Comparison of ENCODE assay signal across 20 cellular contexts in the genomic region with DNA sequence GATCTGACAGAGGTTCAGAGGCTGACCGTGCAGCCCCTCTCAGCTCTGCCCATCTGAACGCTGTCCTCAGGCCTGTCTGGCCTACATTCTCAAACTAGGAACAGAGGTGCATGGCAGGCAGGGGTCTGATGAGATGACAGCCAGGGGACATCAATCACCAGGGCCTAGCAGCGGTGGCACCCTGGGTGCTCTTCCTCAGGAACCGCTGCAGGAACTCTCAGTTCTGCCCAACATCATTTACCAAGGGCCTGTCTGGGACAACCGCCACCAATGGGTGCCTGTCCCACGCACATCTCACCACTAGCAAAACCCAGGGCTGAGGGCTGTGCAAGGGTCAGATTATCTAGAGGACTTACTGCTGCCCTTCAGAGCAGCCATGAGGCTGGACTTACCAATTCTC.
DNase-seq lines count a peak whose midpoint lies in the region; ATAC-seq, FAIRE-seq and TF ChIP-seq lines count a peak whose summit lies in the region.
"Had no signal": no experiment of that assay in that cellular context is flagged by ENCODE, and none has a peak within 500 bp of the region (broad histone marks: within the 10 kb centered on the region; RNA-seq: fewer than 3 reads in every experiment).

No MANE protein-coding gene starts in this region.

- H3K27ac Mint-ChIP-seq in activated naive CD4-positive, alpha-beta T cell treated with anti-CD3 and anti-CD28 coated beads, Interleukin-2, amount 50 U/mL, for 24 hours: peak overlapping the region; percentile 8
- H3K27ac Mint-ChIP-seq in stimulated activated memory B cell treated with anti-CD40 and anti-IgM and Interleukin-4, amounts not matched to agents 10 μg/mL and 1 μg/mL and 100 μg/mL, for 72 hours: peak overlapping the region; percentile 95
- H3K27ac Mint-ChIP-seq: HFFc6 had no signal

- TF ChIP-seq CTCF in Panc1 (IDR thresholded peaks at IDR 0.05) (no peak), HepG2 (CRISPR knock-in tag; IDR thresholded peaks at IDR 0.05) (no peak), GM20000 (IDR thresholded peaks at IDR 0.05; ENCODE audit: extremely low read depth, missing control alignments) (no peak), foreskin keratinocyte (conservative IDR thresholded peaks at IDR 0.05) (no peak)

- FAIRE-seq in HepG2 (lab: Jason Lieb, UNC): no peak
- FAIRE-seq: G401.6, H1, HTR-8/SVneo, K562 had no signal

- no peak overlapping the region for H3K4me2 ChIP-seq in HepG2 (ENCODE audit: low read depth, low read length)

- 0 out of 2 replicates have a peak, but pooled peaks cover 7% of the 10 kb centered on the region for H3K4me1 ChIP-seq in Panc1 (ENCODE audit: control insufficient read depth, insufficient read depth, low read length)
- peaks cover 100% of the 10 kb centered on the region for H3K4me1 ChIP-seq in HepG2 (ENCODE audit: insufficient read depth, low read length)
- peaks cover 8% of the 10 kb centered on the region for H3K4me1 ChIP-seq in foreskin keratinocyte

- ATAC-seq in Panc1 (no peak), HepG2 (no peak), HG02885 (IDR thresholded peaks at IDR 0.05; ENCODE audit: poor library complexity, unreplicated experiment) (no peak), foreskin keratinocyte (no peak)
- ATAC-seq in stimulated activated memory B cell treated with anti-CD40 and anti-IgM and Interleukin-4, amounts not matched to agents 10 μg/mL and 1 μg/mL and 100 μg/mL, for 72 hours: no peak
- ATAC-seq: K562 had no signal

- CTCF ChIA-PET in Panc1 (lab: Charles Lee) (no interaction called here), HepG2 (lab: Yijun Ruan, JAX; ENCODE audit: low intra/inter-chr PET ratio, low total read pairs) (no interaction called here)

- no peaks in the 10 kb centered on the region for H3K27me3 ChIP-seq in Panc1 (ENCODE audit: control insufficient read depth, insufficient read depth, low read length)
- H3K27me3 ChIP-seq in HepG2 (ENCODE audit: control insufficient read depth in 1 of 2, insufficient read depth in 2 of 2, low read length in 2 of 2): no peaks in the 10 kb centered on the region
- no peaks in the 10 kb centered on the region for H3K27me3 ChIP-seq in foreskin keratinocyte
- H3K27me3 ChIP-seq: SJCRH30 had no signal

- H3K4me3 ChIP-seq in Panc1 (ENCODE audit: low read depth in 2 of 2, low read length in 2 of 2) (no peak overlapping the region), HepG2 (replicated peaks in 1 of 3; ENCODE audit: insufficient read depth in 1 of 3, low read depth in 2 of 3, low read length in 3 of 3) (no peak overlapping the region)
- H3K4me3 ChIP-seq: K562, SJCRH30 had no signal

- H4K20me1 ChIP-seq in HepG2 (ENCODE audit: insufficient read depth, low read length): no peaks in the 10 kb centered on the region

- H3K9me3 Mint-ChIP-seq in activated naive CD4-positive, alpha-beta T cell treated with anti-CD3 and anti-CD28 coated beads, Interleukin-2, amount 50 U/mL, for 24 hours: no peaks in the 10 kb centered on the region
- H3K9me3 Mint-ChIP-seq in stimulated activated memory B cell treated with anti-CD40 and anti-IgM and Interleukin-4, amounts not matched to agents 10 μg/mL and 1 μg/mL and 100 μg/mL, for 72 hours: no peaks in the 10 kb centered on the region
- H3K9me3 Mint-ChIP-seq: HFFc6 had no signal

- WGBS in HepG2 (ENCODE audit: low lambda C conversion rate): 100% methylated on average over 3 of the region's 6 CpGs

- no peak for DNase-seq in activated naive CD4-positive, alpha-beta T cell (lab: John Stamatoyannopoulos, UW)
- no peak for DNase-seq in Panc1 (ENCODE audit: low read depth, low spot score)
- no peak for DNase-seq in HepG2 (ENCODE audit: low spot score)
- no peak for DNase-seq in GM20000 (ENCODE audit: low spot score)
- DNase-seq in foreskin keratinocyte: no peak
- DNase-seq: DMS79 treated with DMSO at 0.1 percent for 48 hours, HFFc6, NCI-H1417 treated with DMSO at 0.1 percent for 48 hours, NCI-H1930, NCI-H446, NCI-H69, OCI-M1, SJCRH30 had no signal

- in situ Hi-C loops in Panc1 (cut with HindIII; ENCODE audit: low pct_unique_long_range_greater_than_20kb, low sequenced_read_pairs) (no loop called here), HepG2 (cut with HindIII; ENCODE audit: extremely low pct_ligation_motif_present, low pct_unique_long_range_greater_than_20kb) (no loop called here)

- TF ChIP-seq RAD21 in HepG2 (CRISPR knock-in tag; IDR thresholded peaks at IDR 0.05): no peak

- TF ChIP-seq EP300 in HepG2 (IDR thresholded peaks at IDR 0.05; ENCODE audit: low read depth in 2 of 2, low read length in 2 of 2) (no peak), HepG2 (CRISPR knock-in tag; IDR thresholded peaks at IDR 0.05; ENCODE audit: borderline replicate concordance) (no peak)

- H3K36me3 ChIP-seq in Panc1 (ENCODE audit: control insufficient read depth, insufficient read depth, low read length) (no peaks in the 10 kb centered on the region), HepG2 (replicated peaks in 1 of 2; ENCODE audit: control insufficient read depth in 1 of 2, insufficient read depth in 2 of 2, low read length in 2 of 2) (no peaks in the 10 kb centered on the region)
- H3K36me3 ChIP-seq: SJCRH30 had no signal

- no peak for TF ChIP-seq POLR2A in HepG2 (IDR thresholded peaks at IDR 0.05; ENCODE audit: insufficient read depth in 1 of 2, low read depth in 2 of 2, low read length in 2 of 2)

- H3K4me1 Mint-ChIP-seq in activated naive CD4-positive, alpha-beta T cell treated with anti-CD3 and anti-CD28 coated beads, Interleukin-2, amount 50 U/mL, for 24 hours: peaks cover 39% of the 10 kb centered on the region
- H3K4me1 Mint-ChIP-seq in stimulated activated memory B cell treated with anti-CD40 and anti-IgM and Interleukin-4, amounts not matched to agents 10 μg/mL and 1 μg/mL and 100 μg/mL, for 72 hours: peaks cover 86% of the 10 kb centered on the region

- peak overlapping the region; percentile 31 for H3K27ac ChIP-seq in Panc1 (ENCODE audit: low read length)
- no peak overlapping the region for H3K27ac ChIP-seq in HepG2 (ENCODE audit: extremely low read length, insufficient read depth, low read length)
- H3K27ac ChIP-seq in foreskin keratinocyte: no peak overlapping the region
- H3K27ac ChIP-seq: SJCRH30 had no signal

- POLR2A ChIA-PET in Panc1 (lab: Charles Lee) (no interaction called here), HepG2 (lab: Yijun Ruan, JAX) (no interaction called here)

- H3K9me3 ChIP-seq in Panc1 (ENCODE audit: control insufficient read depth, insufficient read depth, low read depth, low read length): no peaks in the 10 kb centered on the region
- H3K9me3 ChIP-seq in HepG2 (ENCODE audit: low read length): no peaks in the 10 kb centered on the region
- H3K9me3 ChIP-seq: SJCRH30 had no signal

- no peaks in the 10 kb centered on the region for H3K27me3 Mint-ChIP-seq in activated naive CD4-positive, alpha-beta T cell treated with anti-CD3 and anti-CD28 coated beads, Interleukin-2, amount 50 U/mL, for 24 hours
- no peaks in the 10 kb centered on the region for H3K27me3 Mint-ChIP-seq in stimulated activated memory B cell treated with anti-CD40 and anti-IgM and Interleukin-4, amounts not matched to agents 10 μg/mL and 1 μg/mL and 100 μg/mL, for 72 hours

- no peak overlapping the region for H3K4me3 Mint-ChIP-seq in activated naive CD4-positive, alpha-beta T cell treated with anti-CD3 and anti-CD28 coated beads, Interleukin-2, amount 50 U/mL, for 24 hours
- H3K4me3 Mint-ChIP-seq in stimulated activated memory B cell treated with anti-CD40 and anti-IgM and Interleukin-4, amounts not matched to agents 10 μg/mL and 1 μg/mL and 100 μg/mL, for 72 hours: peak overlapping the region; percentile 3
- H3K4me3 Mint-ChIP-seq: HFFc6 had no signal

- H3K79me2 ChIP-seq in HepG2 (ENCODE audit: insufficient read depth, low read length): no peaks in the 10 kb centered on the region

- H3K9ac ChIP-seq in HepG2 (ENCODE audit: insufficient read depth, low read depth, low read length): no peak overlapping the region

- intact Hi-C loops in Panc1 (cut with micrococcal nuclease; ENCODE audit: unreplicated experiment): no loop called here
- intact Hi-C loops in HepG2 (cut with micrococcal nuclease; ENCODE audit: unreplicated experiment): no loop called here

- no TSS peak for BruUV-seq in Panc1 (replicated peaks; lab: Mats Ljungman, UMichigan)
- BruUV-seq in HepG2 (replicated peaks; lab: Mats Ljungman, UMichigan): no TSS peak

- no peak overlapping the region for H2AFZ ChIP-seq in HepG2 (ENCODE audit: low read length)

- no peaks in the 10 kb centered on the region for H3K36me3 Mint-ChIP-seq in activated naive CD4-positive, alpha-beta T cell treated with anti-CD3 and anti-CD28 coated beads, Interleukin-2, amount 50 U/mL, for 24 hours
- no peaks in the 10 kb centered on the region for H3K36me3 Mint-ChIP-seq in stimulated activated memory B cell treated with anti-CD40 and anti-IgM and Interleukin-4, amounts not matched to agents 10 μg/mL and 1 μg/mL and 100 μg/mL, for 72 hours

TF ChIP-seq in HepG2, 621 proteins besides CTCF, POLR2A, EP300 and RAD21 (continues in another document):
- TF ChIP-seq MAX (IDR thresholded peaks at IDR 0.05): no peak
